Comparison of ENCODE assay signal across 1 cellular context in genomic region chr11:34806875-34807274, GRCh38.
TF ChIP-seq lines count a peak whose summit lies in the region.

No MANE protein-coding gene starts in this region.

TF ChIP-seq in K562, 482 proteins besides CTCF, POLR2A, EP300 and RAD21 (continued from another document and continues in another):
- TF ChIP-seq ZNF592 (IDR thresholded peaks at IDR 0.05) = peak; percentile 19; the same call in 1 of the 2 replicates
- TF ChIP-seq NCOR1 (IDR thresholded peaks at IDR 0.05) = no peak
- peak; percentile 96 for TF ChIP-seq DMBX1 (CRISPR knock-in tag; IDR thresholded peaks at IDR 0.05; ENCODE audit: borderline replicate concordance)
- TF ChIP-seq MAX (CRISPR knock-in tag; IDR thresholded peaks at IDR 0.05) = no peak
- TF ChIP-seq KDM5B (IDR thresholded peaks at IDR 0.05; ENCODE audit: insufficient replicate concordance, low read depth, low read length) = no peak
- no peak for TF ChIP-seq RB1 (IDR thresholded peaks at IDR 0.05; ENCODE audit: low read depth)
- no peak for TF ChIP-seq AFF4 (CRISPR knock-in tag; IDR thresholded peaks at IDR 0.05)
- TF ChIP-seq SMAD4 (CRISPR knock-in tag; conservative IDR thresholded peaks at IDR 0.05) = peak; percentile 83
- TF ChIP-seq MIER1 (IDR thresholded peaks at IDR 0.05; ENCODE audit: low read depth) = no peak
- no peak for TF ChIP-seq LCOR (CRISPR knock-in tag; IDR thresholded peaks at IDR 0.05)
- no peak for TF ChIP-seq ZFPM2 (CRISPR knock-in tag; IDR thresholded peaks at IDR 0.05)
- TF ChIP-seq, protein P1, sequence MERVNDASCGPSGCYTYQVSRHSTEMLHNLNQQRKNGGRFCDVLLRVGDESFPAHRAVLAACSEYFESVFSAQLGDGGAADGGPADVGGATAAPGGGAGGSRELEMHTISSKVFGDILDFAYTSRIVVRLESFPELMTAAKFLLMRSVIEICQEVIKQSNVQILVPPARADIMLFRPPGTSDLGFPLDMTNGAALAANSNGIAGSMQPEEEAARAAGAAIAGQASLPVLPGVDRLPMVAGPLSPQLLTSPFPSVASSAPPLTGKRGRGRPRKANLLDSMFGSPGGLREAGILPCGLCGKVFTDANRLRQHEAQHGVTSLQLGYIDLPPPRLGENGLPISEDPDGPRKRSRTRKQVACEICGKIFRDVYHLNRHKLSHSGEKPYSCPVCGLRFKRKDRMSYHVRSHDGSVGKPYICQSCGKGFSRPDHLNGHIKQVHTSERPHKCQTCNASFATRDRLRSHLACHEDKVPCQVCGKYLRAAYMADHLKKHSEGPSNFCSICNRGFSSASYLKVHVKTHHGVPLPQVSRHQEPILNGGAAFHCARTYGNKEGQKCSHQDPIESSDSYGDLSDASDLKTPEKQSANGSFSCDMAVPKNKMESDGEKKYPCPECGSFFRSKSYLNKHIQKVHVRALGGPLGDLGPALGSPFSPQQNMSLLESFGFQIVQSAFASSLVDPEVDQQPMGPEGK (CRISPR knock-in tag; IDR thresholded peaks at IDR 0.05; ENCODE audit: borderline replicate concordance) = no peak
- TF ChIP-seq NFIX (CRISPR knock-in tag; IDR thresholded peaks at IDR 0.05; ENCODE audit: low read depth) = no peak
- no peak for TF ChIP-seq FOXM1 (IDR thresholded peaks at IDR 0.05; ENCODE audit: low read depth)
- TF ChIP-seq FOXM1 (CRISPR knock-in tag; IDR thresholded peaks at IDR 0.05; ENCODE audit: low read depth) = no peak
- no peak for TF ChIP-seq TBL1XR1 (IDR thresholded peaks at IDR 0.05; ENCODE audit: low read length in 2 of 2)
- no peak for TF ChIP-seq ILF3 (IDR thresholded peaks at IDR 0.05; ENCODE audit: borderline replicate concordance)
- TF ChIP-seq PTTG1 (tag; IDR thresholded peaks at IDR 0.05; ENCODE audit: low read depth) = no peak
- no peak for TF ChIP-seq STAT5A (IDR thresholded peaks at IDR 0.05; ENCODE audit: borderline replicate concordance, low read length)
- TF ChIP-seq ZNF384 (IDR thresholded peaks at IDR 0.05; ENCODE audit: low read depth, low read length) = no peak
- no peak; the same call in 1 of the 2 replicates for TF ChIP-seq TEAD4 (IDR thresholded peaks at IDR 0.05; ENCODE audit: low read length)
- no peak for TF ChIP-seq TEAD4 (CRISPR knock-in tag; IDR thresholded peaks at IDR 0.05; ENCODE audit: borderline replicate concordance)
- no peak for TF ChIP-seq HNRNPLL (IDR thresholded peaks at IDR 0.05; ENCODE audit: low read depth, low read length, poor library complexity, severe bottlenecking)
- TF ChIP-seq NCOA1 (IDR thresholded peaks at IDR 0.05; ENCODE audit: low read depth) = no peak
- TF ChIP-seq ZNF589 (CRISPR knock-in tag; IDR thresholded peaks at IDR 0.05; ENCODE audit: low read depth) = peak; percentile 72
- TF ChIP-seq SRSF7 (optimal IDR thresholded peaks at IDR 0.05; ENCODE audit: low read depth, low read length) = no peak
- no peak for TF ChIP-seq CHD2 (IDR thresholded peaks at IDR 0.05; ENCODE audit: low read depth, low read length)
- no peak for TF ChIP-seq MBD2 (IDR thresholded peaks at IDR 0.05; ENCODE audit: borderline replicate concordance, low read depth)
- TF ChIP-seq MXD1 (CRISPR knock-in tag; IDR thresholded peaks at IDR 0.05; ENCODE audit: borderline replicate concordance, poor library complexity, severe bottlenecking) = no peak
- TF ChIP-seq CBFA2T3 (IDR thresholded peaks at IDR 0.05) = no peak
- no peak for TF ChIP-seq ZNF551 (CRISPR knock-in tag; IDR thresholded peaks at IDR 0.05)
- no peak for TF ChIP-seq EHMT2 (IDR thresholded peaks at IDR 0.05)
- TF ChIP-seq CXXC5 (CRISPR knock-in tag; IDR thresholded peaks at IDR 0.05) = peak; percentile 54
- TF ChIP-seq ELK3 (CRISPR knock-in tag; IDR thresholded peaks at IDR 0.05) = no peak
- no peak for TF ChIP-seq ETS1 (conservative IDR thresholded peaks at IDR 0.05; ENCODE audit: control insufficient read depth, low read depth, low read length)
- no peak for TF ChIP-seq ESRRB (CRISPR knock-in tag; IDR thresholded peaks at IDR 0.05; ENCODE audit: borderline replicate concordance)
- TF ChIP-seq ZNF584 (CRISPR knock-in tag; IDR thresholded peaks at IDR 0.05; ENCODE audit: low read depth) = peak; percentile 79; the same call in 1 of the 2 replicates
- TF ChIP-seq L3MBTL2 (IDR thresholded peaks at IDR 0.05) = peak; percentile 74
- TF ChIP-seq CBFB (CRISPR knock-in tag; IDR thresholded peaks at IDR 0.05) = no peak
- no peak for TF ChIP-seq ZNF561 (CRISPR knock-in tag; conservative IDR thresholded peaks at IDR 0.05)
- TF ChIP-seq ETV6 (IDR thresholded peaks at IDR 0.05; ENCODE audit: borderline replicate concordance in 1 of 2, low read depth in 2 of 2, low read length in 1 of 2) = peak in 1 of 2 experiments; percentile 80; a peak in 2 of 4 replicates
- no peak for TF ChIP-seq ETV6 (CRISPR knock-in tag; IDR thresholded peaks at IDR 0.05; ENCODE audit: borderline replicate concordance)
- no peak for TF ChIP-seq STAT5B (CRISPR knock-in tag; IDR thresholded peaks at IDR 0.05)
- TF ChIP-seq MTF1 (CRISPR knock-in tag; IDR thresholded peaks at IDR 0.05; ENCODE audit: borderline replicate concordance) = no peak
